ENCODE assay signal across 17 cellular contexts in the genomic region with DNA sequence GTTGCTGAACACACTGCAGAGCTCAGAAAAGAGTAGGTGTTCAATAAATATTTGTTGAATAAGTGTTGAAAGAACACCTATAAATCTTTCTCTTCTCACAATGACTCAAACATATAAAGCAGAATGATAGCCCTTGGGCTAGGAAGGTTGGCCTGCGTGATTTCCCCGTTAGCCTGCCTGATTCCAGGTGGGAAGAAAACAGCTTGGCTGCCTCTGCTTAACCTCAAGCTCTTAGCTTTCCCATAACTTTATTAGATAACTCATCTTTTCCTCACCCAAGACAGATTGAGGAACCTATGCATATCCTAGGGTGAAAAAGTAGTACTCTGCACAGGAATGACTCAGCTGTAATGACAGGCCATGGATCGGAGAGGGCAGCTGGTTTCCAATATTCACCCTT.
"Had no signal": no experiment of that assay in that cellular context is flagged by ENCODE, and none has a peak within 500 bp of the region (broad histone marks: within the 10 kb centered on the region; RNA-seq: fewer than 3 reads in every experiment).

No MANE protein-coding gene starts in this region.

- ATAC-seq: left cardiac atrium; lower lobe of right lung; stimulated activated naive CD8-positive, alpha-beta T cell treated with anti-CD3 and anti-CD28 coated beads, Interleukin-15, amount 100 ng/mL, for 72 hours; upper lobe of right lung had no signal

- H3K9me3 ChIP-seq: lower lobe of right lung, ovary, testis, upper lobe of right lung had no signal

- H3K27me3 ChIP-seq: neural progenitor cell, ovary, testis, upper lobe of right lung had no signal

- H3K9ac ChIP-seq: neural progenitor cell had no signal

- H3K4me1 ChIP-seq: lower lobe of right lung, neural progenitor cell, testis, upper lobe of right lung had no signal

- H3K4me2 ChIP-seq: neural progenitor cell had no signal

- H3K4me3 Mint-ChIP-seq: central memory CD8-positive, alpha-beta T cell; neural progenitor cell; stimulated activated naive CD8-positive, alpha-beta T cell treated with anti-CD3 and anti-CD28 coated beads, Interleukin-15, amount 100 ng/mL, for 72 hours had no signal

- H3K4me1 Mint-ChIP-seq: central memory CD8-positive, alpha-beta T cell; stimulated activated naive CD8-positive, alpha-beta T cell treated with anti-CD3 and anti-CD28 coated beads, Interleukin-15, amount 100 ng/mL, for 72 hours had no signal

- H2AFZ ChIP-seq: neural progenitor cell had no signal

- H3K36me3 ChIP-seq: lower lobe of right lung, neural progenitor cell, ovary, upper lobe of right lung had no signal

- H3K27ac ChIP-seq: lower lobe of right lung, neural progenitor cell, ovary, testis, upper lobe of right lung had no signal

- DNase-seq: activated CD4-positive, alpha-beta T cell treated with anti-CD3 and anti-CD28 coated beads, Interleukin-2, amount 50 U/mL, for 1 hour; activated CD4-positive, CD25-positive, alpha-beta regulatory T cell; activated naive CD4-positive, alpha-beta T cell treated with anti-CD3 and anti-CD28 coated beads, Interleukin-2, amount 50 U/mL, for 16 hours; cortex of kidney; effector CD8-positive, alpha-beta T cell; hypothalamus; left cardiac atrium; lower lobe of right lung; midbrain; ovary; stimulated activated CD4-positive, alpha-beta T cell treated with anti-CD3 and anti-CD28 coated beads, Interleukin-4, amount 100 ng/mL, for 1 hour; stimulated activated CD8-positive, alpha-beta memory T cell treated with anti-CD3 and anti-CD28 coated beads, Interleukin-4, amount 100 ng/mL, for 48 hours; stimulated activated naive CD8-positive, alpha-beta T cell treated with anti-CD3 and anti-CD28 coated beads, Interleukin-15, amount 100 ng/mL, for 72 hours; testis; upper lobe of right lung had no signal

- H3K4me3 ChIP-seq: lower lobe of right lung, neural progenitor cell, ovary, testis, upper lobe of right lung had no signal

- H3K27ac Mint-ChIP-seq: neural progenitor cell; stimulated activated naive CD8-positive, alpha-beta T cell treated with anti-CD3 and anti-CD28 coated beads, Interleukin-15, amount 100 ng/mL, for 72 hours had no signal
